ENCODE assay signal across 11 cellular contexts in genomic region chr3:52606373-52607085, GRCh38.
A peak's percentile ranks its signal among the peaks of the same experiment; 100 is the strongest.
DNase-seq lines count a peak whose midpoint lies in the region; ATAC-seq, FAIRE-seq and TF ChIP-seq lines count a peak whose summit lies in the region.
"Had no signal": no experiment of that assay in that cellular context is flagged by ENCODE, and none has a peak within 500 bp of the region (broad histone marks: within the 10 kb centered on the region; RNA-seq: fewer than 3 reads in every experiment).

No MANE protein-coding gene starts in this region.

- no peak for ATAC-seq in natural killer cell treated with Interleukin-12 subunit alpha and Interleukin-12 subunit beta and Interleukin-15 and Interleukin-18, amount 100 ng/mL, for 72 hours
- ATAC-seq in GM19467 (IDR thresholded peaks at IDR 0.05; ENCODE audit: unreplicated experiment) = no peak

- DNase-seq in GM12892 (ENCODE audit: insufficient read length) = no peak
- peak; percentile 76 for DNase-seq in NCI-H510A treated with DMSO at 0.1 percent for 48 hours (lab: John Stamatoyannopoulos, UW)
- DNase-seq in fibroblast of mammary gland (ENCODE audit: low read depth) = peak; percentile 47
- no peak for DNase-seq in progenitor cell of endocrine pancreas (ENCODE audit: low spot score, unreplicated experiment)
- DNase-seq in stimulated activated CD4-positive, alpha-beta T cell treated with anti-CD3 and anti-CD28 coated beads, Interleukin-2, amount 100 ng/mL, for 24 hours = no peak
- no peak for DNase-seq in natural killer cell treated with Interleukin-12 subunit alpha and Interleukin-12 subunit beta and Interleukin-15 and Interleukin-18, amount 100 ng/mL, for 72 hours (ENCODE audit: low spot score)
- no peak for DNase-seq in osteoblast (ENCODE audit: insufficient read length, low spot score, missing footprints)
- DNase-seq: activated naive CD4-positive, alpha-beta T cell; MV-4-11; naive B cell had no signal

- no peak for TF ChIP-seq CTCF in fibroblast of mammary gland (conservative IDR thresholded peaks at IDR 0.05; ENCODE audit: control insufficient read depth, insufficient read depth, low read depth, low read length)
- no peak for TF ChIP-seq CTCF in progenitor cell of endocrine pancreas (IDR thresholded peaks at IDR 0.05; ENCODE audit: unreplicated experiment)
- TF ChIP-seq CTCF in osteoblast (IDR thresholded peaks at IDR 0.05; ENCODE audit: extremely low read depth, low read depth, low read length) = no peak

- peaks cover 3% of the 10 kb centered on the region for H4K20me1 ChIP-seq in osteoblast (ENCODE audit: insufficient read depth, low read length)

- TF ChIP-seq POLR2A in GM12892 (IDR thresholded peaks at IDR 0.05; ENCODE audit: low read depth, low read length) = no peak

- no peak overlapping the region for H3K4me2 ChIP-seq in osteoblast (ENCODE audit: insufficient read depth, low read length)

- H3K36me3 ChIP-seq in osteoblast (ENCODE audit: insufficient read depth, low read length) = peaks cover 56% of the 10 kb centered on the region

- H3K4me3 ChIP-seq in fibroblast of mammary gland (ENCODE audit: control insufficient read depth, low read depth, low read length) (no peak overlapping the region), osteoblast (ENCODE audit: insufficient read depth, low read length) (no peak overlapping the region)

- peaks cover 19% of the 10 kb centered on the region for H3K79me2 ChIP-seq in osteoblast (ENCODE audit: insufficient read depth, low read length)

- FAIRE-seq in GM12892 (lab: Jason Lieb, UNC) = peak; percentile 50

- no peaks in the 10 kb centered on the region for H3K9me3 Mint-ChIP-seq in progenitor cell of endocrine pancreas (ENCODE audit: low read depth)
- no peaks in the 10 kb centered on the region for H3K9me3 Mint-ChIP-seq in natural killer cell treated with Interleukin-12 subunit alpha and Interleukin-12 subunit beta and Interleukin-15 and Interleukin-18, amount 100 ng/mL, for 72 hours

- peaks cover 41% of the 10 kb centered on the region for H3K36me3 Mint-ChIP-seq in progenitor cell of endocrine pancreas (ENCODE audit: insufficient read depth)
- peaks cover 41% of the 10 kb centered on the region for H3K36me3 Mint-ChIP-seq in natural killer cell treated with Interleukin-12 subunit alpha and Interleukin-12 subunit beta and Interleukin-15 and Interleukin-18, amount 100 ng/mL, for 72 hours

- no peaks in the 10 kb centered on the region for H3K9me3 ChIP-seq in osteoblast (ENCODE audit: low read depth, low read length)

- H3K27ac ChIP-seq in osteoblast (ENCODE audit: low read depth, low read length) = no peak overlapping the region

- H3K4me1 Mint-ChIP-seq in progenitor cell of endocrine pancreas (ENCODE audit: low read depth) = no peaks in the 10 kb centered on the region
- H3K4me1 Mint-ChIP-seq in natural killer cell treated with Interleukin-12 subunit alpha and Interleukin-12 subunit beta and Interleukin-15 and Interleukin-18, amount 100 ng/mL, for 72 hours (ENCODE audit: low read depth in 2 of 2) = peaks cover 3 to 7% of the 10 kb centered on the region in 2 donors
- H3K4me1 Mint-ChIP-seq: naive B cell had no signal

- no peaks in the 10 kb centered on the region for H3K27me3 Mint-ChIP-seq in progenitor cell of endocrine pancreas
- no peaks in the 10 kb centered on the region for H3K27me3 Mint-ChIP-seq in natural killer cell treated with Interleukin-12 subunit alpha and Interleukin-12 subunit beta and Interleukin-15 and Interleukin-18, amount 100 ng/mL, for 72 hours
- H3K27me3 Mint-ChIP-seq: naive B cell had no signal

- no peaks in the 10 kb centered on the region for H3K27me3 ChIP-seq in osteoblast (ENCODE audit: insufficient read depth, low read length)

- H3K27ac Mint-ChIP-seq in progenitor cell of endocrine pancreas = peak overlapping the region; percentile 11
- no peak overlapping the region for H3K27ac Mint-ChIP-seq in natural killer cell treated with Interleukin-12 subunit alpha and Interleukin-12 subunit beta and Interleukin-15 and Interleukin-18, amount 100 ng/mL, for 72 hours
- H3K27ac Mint-ChIP-seq: naive B cell had no signal

- peaks cover 9% of the 10 kb centered on the region for H3K4me1 ChIP-seq in osteoblast (ENCODE audit: insufficient read depth, low read length)

- H3K4me3 Mint-ChIP-seq in progenitor cell of endocrine pancreas (ENCODE audit: low read depth) = no peak overlapping the region
- H3K4me3 Mint-ChIP-seq in natural killer cell treated with Interleukin-12 subunit alpha and Interleukin-12 subunit beta and Interleukin-15 and Interleukin-18, amount 100 ng/mL, for 72 hours = no peak overlapping the region
- H3K4me3 Mint-ChIP-seq: naive B cell had no signal

- no peak overlapping the region for H2AFZ ChIP-seq in osteoblast (ENCODE audit: low read length)

Comparison
In these comparisons a context has a peak if more than half of its experiments do, and no peak if none do; other contexts are left out.
1. DNase-seq: peak in NCI-H510A treated with DMSO at 0.1 percent for 48 hours (single experiment) and fibroblast of mammary gland (single experiment); none in GM12892 (single experiment), progenitor cell of endocrine pancreas (single experiment), stimulated activated CD4-positive, alpha-beta T cell treated with anti-CD3 and anti-CD28 coated beads, Interleukin-2, amount 100 ng/mL, for 24 hours (0 of 2), natural killer cell treated with Interleukin-12 subunit alpha and Interleukin-12 subunit beta and Interleukin-15 and Interleukin-18, amount 100 ng/mL, for 72 hours (single experiment) and osteoblast (single experiment).